ENCODE assay signal across 5 cellular contexts in the genomic region with DNA sequence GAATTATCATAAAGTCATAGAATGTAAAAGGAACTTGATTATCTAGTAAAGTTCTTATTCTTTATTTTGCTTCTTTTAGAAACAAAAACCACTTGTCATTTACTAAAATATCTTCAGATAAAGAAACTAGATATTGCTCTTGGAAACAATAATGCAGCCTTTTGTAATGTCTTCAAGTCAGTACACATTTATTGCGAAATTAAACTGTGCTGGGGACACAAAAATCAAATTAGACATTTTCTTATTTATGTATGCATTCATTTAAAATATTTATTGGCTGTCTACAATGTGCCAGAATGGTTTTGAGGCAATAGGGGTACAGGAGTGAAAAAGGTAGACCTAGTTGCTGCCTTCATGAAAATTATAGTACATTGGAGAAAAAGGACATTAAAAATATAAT.
"Had no signal": no experiment of that assay in that cellular context is flagged by ENCODE, and none has a peak within 500 bp of the region (broad histone marks: within the 10 kb centered on the region; RNA-seq: fewer than 3 reads in every experiment).

No MANE protein-coding gene starts in this region.

- DNase-seq: KG1 had no signal

- H3K4me2 ChIP-seq: KMS-11 had no signal

- H3K9ac ChIP-seq: KMS-11 had no signal

- FAIRE-seq: HepG2, HTR-8/SVneo had no signal

- H3K27ac ChIP-seq: HL-60, KMS-11 had no signal

- ATAC-seq: HepG2 had no signal
